ENCODE assay signal across 29 cellular contexts in the genomic region with DNA sequence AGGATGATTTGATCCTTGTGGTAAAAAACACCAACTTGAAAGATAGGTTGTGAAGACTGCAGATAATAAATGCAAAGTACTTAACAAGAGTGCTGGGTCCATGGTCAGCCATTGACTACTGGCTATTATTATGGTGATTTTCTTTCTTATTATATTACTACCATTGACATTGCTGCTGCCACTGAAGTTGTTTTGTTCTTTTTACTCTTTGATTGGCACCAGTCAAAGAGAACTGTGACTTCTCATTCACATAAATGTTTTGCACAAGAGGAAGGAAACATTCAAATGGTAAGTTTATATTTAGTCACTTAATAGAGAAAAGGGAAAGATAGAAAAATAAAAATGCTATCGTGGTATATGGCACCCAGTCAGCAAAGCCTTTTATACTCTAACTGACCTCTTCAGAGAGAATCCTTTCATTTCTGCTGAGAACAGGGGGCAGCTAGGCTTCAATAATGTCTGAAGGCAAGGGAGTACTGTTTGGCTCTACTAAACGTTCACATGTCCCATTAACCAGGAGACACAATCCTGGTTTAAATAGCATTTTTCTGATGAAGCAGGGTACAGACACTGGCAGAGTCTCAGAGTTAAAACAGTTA.
"Had no signal": no experiment of that assay in that cellular context is flagged by ENCODE, and none has a peak within 500 bp of the region (broad histone marks: within the 10 kb centered on the region; RNA-seq: fewer than 3 reads in every experiment).

No MANE protein-coding gene starts in this region.

- H3K27me3 ChIP-seq: adrenal gland, ascending aorta, brain microvascular endothelial cell, sigmoid colon, stomach, uterus had no signal

- H3K27ac ChIP-seq: adrenal gland, ascending aorta, brain microvascular endothelial cell, sigmoid colon, stomach, uterus had no signal

- H3K9me3 Mint-ChIP-seq: stimulated activated memory B cell treated with anti-CD40 and anti-IgM and Interleukin-4, amounts not matched to agents 10 μg/mL and 1 μg/mL and 100 μg/mL, for 72 hours had no signal

- H3K4me1 ChIP-seq: adrenal gland, ascending aorta, stomach, uterus had no signal

- H3K4me3 ChIP-seq: adrenal gland, ascending aorta, sigmoid colon, smooth muscle cell, stomach, uterus had no signal

- DNase-seq: activated B cell treated with CpG ODN at 0.5 μM for 24 hours; activated CD4-positive, alpha-beta T cell treated with anti-CD3 and anti-CD28 coated beads for 36 hours; activated CD4-positive, alpha-beta T cell treated with anti-CD3 and anti-CD28 coated beads, Interleukin-2, amount 50 U/mL, for 4 hours; activated CD8-positive, alpha-beta memory T cell treated with anti-CD3 and anti-CD28 coated beads, Interleukin-2, amount 50 U/mL, for 48 hours; activated naive CD4-positive, alpha-beta T cell; activated T-cell treated with anti-CD3 and anti-CD28 coated beads, Interleukin-2, amount 50 U/mL, for 4 hours; adrenal gland; brain microvascular endothelial cell; central memory CD4-positive, alpha-beta T cell; dermis blood vessel endothelial cell; effector CD8-positive, alpha-beta T cell; foreskin melanocyte; left ventricle myocardium superior; mammary epithelial cell; midbrain; natural killer cell; retina; sigmoid colon; stimulated activated CD4-positive, alpha-beta T cell treated with anti-CD3 and anti-CD28 coated beads, Interleukin-15, amount 100 ng/mL, for 24 hours; stomach; T1000; trophoblast cell; uterus had no signal

- H3K27me3 Mint-ChIP-seq: activated B cell treated with CpG ODN at 0.5 μM for 24 hours; activated CD4-positive, alpha-beta T cell treated with anti-CD3 and anti-CD28 coated beads for 36 hours; activated naive CD8-positive, alpha-beta T cell; stimulated activated memory B cell treated with anti-CD40 and anti-IgM and Interleukin-4, amounts not matched to agents 10 μg/mL and 1 μg/mL and 100 μg/mL, for 72 hours had no signal

- H3K27ac Mint-ChIP-seq: activated B cell treated with CpG ODN at 0.5 μM for 24 hours; activated CD4-positive, alpha-beta T cell treated with anti-CD3 and anti-CD28 coated beads for 36 hours; activated naive CD8-positive, alpha-beta T cell; activated T-helper 2 cell treated with anti-CD3 and anti-CD28 coated beads, Interferon-gamma antibody, Interleukin-2, Interleukin-4, amounts not matched to agents 10 μg/mL and 5 μg/mL and 100 μg/mL, durations not matched to agents 14 hours and 24 hours and 36 hours; natural killer cell; stimulated activated memory B cell treated with anti-CD40 and anti-IgM and Interleukin-4, amounts not matched to agents 10 μg/mL and 1 μg/mL and 100 μg/mL, for 72 hours had no signal

- ATAC-seq: activated CD4-positive, alpha-beta T cell treated with anti-CD3 and anti-CD28 coated beads for 36 hours; activated T-cell treated with anti-CD3 and anti-CD28 coated beads, Interleukin-2, amount 50 U/mL, for 4 hours; esophagus mucosa; left ventricle myocardium superior; natural killer cell; stimulated activated memory B cell treated with anti-CD40 and anti-IgM and Interleukin-4, amounts not matched to agents 10 μg/mL and 1 μg/mL and 100 μg/mL, for 72 hours had no signal

- H3K4me3 Mint-ChIP-seq: activated B cell treated with CpG ODN at 0.5 μM for 24 hours; activated CD4-positive, alpha-beta T cell treated with anti-CD3 and anti-CD28 coated beads for 36 hours; activated naive CD8-positive, alpha-beta T cell; activated T-cell treated with anti-CD3 and anti-CD28 coated beads, Interleukin-2, amount 50 U/mL, for 4 hours; natural killer cell; stimulated activated memory B cell treated with anti-CD40 and anti-IgM and Interleukin-4, amounts not matched to agents 10 μg/mL and 1 μg/mL and 100 μg/mL, for 72 hours had no signal

- H3K4me1 Mint-ChIP-seq: activated CD4-positive, alpha-beta T cell treated with anti-CD3 and anti-CD28 coated beads for 36 hours; natural killer cell; stimulated activated memory B cell treated with anti-CD40 and anti-IgM and Interleukin-4, amounts not matched to agents 10 μg/mL and 1 μg/mL and 100 μg/mL, for 72 hours had no signal

- H3K4me2 ChIP-seq: smooth muscle cell had no signal

- H3K36me3 ChIP-seq: adrenal gland, ascending aorta, brain microvascular endothelial cell, sigmoid colon, stomach, uterus had no signal

- H3K9me3 ChIP-seq: adrenal gland, ascending aorta, sigmoid colon, stomach, uterus had no signal

- H3K36me3 Mint-ChIP-seq: activated naive CD8-positive, alpha-beta T cell; natural killer cell; stimulated activated memory B cell treated with anti-CD40 and anti-IgM and Interleukin-4, amounts not matched to agents 10 μg/mL and 1 μg/mL and 100 μg/mL, for 72 hours had no signal
